In genomic region chr1:18409609-18410237, GRCh38 we compare ENCODE assay signal across 17 cellular contexts.
"Had no signal": no experiment of that assay in that cellular context is flagged by ENCODE, and none has a peak within 500 bp of the region (broad histone marks: within the 10 kb centered on the region; RNA-seq: fewer than 3 reads in every experiment).

No MANE protein-coding gene starts in this region.

- H3K4me1 ChIP-seq: esophagus squamous epithelium, gastroesophageal sphincter, pancreas, tibial nerve, upper lobe of right lung, vagina had no signal

- H3K27me3 ChIP-seq: hepatocyte, pancreas, tibial nerve, vagina had no signal

- H3K27ac ChIP-seq: esophagus squamous epithelium, gastroesophageal sphincter, hepatocyte, pancreas, tibial nerve, upper lobe of right lung, vagina had no signal

- ATAC-seq: gastroesophageal sphincter; left colon; pancreas; right cardiac atrium; stimulated activated memory B cell treated with anti-CD40 and anti-IgM and Interleukin-4, amounts not matched to agents 10 μg/mL and 1 μg/mL and 100 μg/mL, for 72 hours had no signal

- H3K9me3 ChIP-seq: pancreas, upper lobe of right lung, vagina had no signal

- DNase-seq: esophagus squamous epithelium; foreskin fibroblast; left colon; mesendoderm; naive B cell; occipital lobe; pancreas; right cardiac atrium; small intestine; stimulated activated CD4-positive, alpha-beta T cell treated with anti-CD3 and anti-CD28 coated beads, Interleukin-1b, Interleukin-23, amount 100 ng/mL, for 48 hours; stimulated activated CD4-positive, alpha-beta T cell treated with anti-CD3 and anti-CD28 coated beads, Interleukin-4, amount 100 ng/mL, for 24 hours; upper lobe of right lung had no signal

- H3K36me3 ChIP-seq: esophagus squamous epithelium, gastroesophageal sphincter, pancreas, tibial nerve, upper lobe of right lung, vagina had no signal

- H3K4me3 ChIP-seq: esophagus squamous epithelium, gastroesophageal sphincter, hepatocyte, pancreas, tibial nerve, upper lobe of right lung, vagina had no signal
